Comparison of ENCODE assay signal across 8 cellular contexts in genomic region chr12:122064780-122065588, GRCh38. TPM values are rescaled to one million over a fixed set of nuclear protein-coding genes. Genes with fewer than 3 reads are reported as not detected.
A peak's percentile ranks its signal among the peaks of the same experiment; 100 is the strongest.
DNase-seq lines count a peak whose midpoint lies in the region; ATAC-seq, FAIRE-seq and TF ChIP-seq lines count a peak whose summit lies in the region.

No MANE protein-coding gene starts in this region.

- peak overlapping the region; percentile 49 for H2AFZ ChIP-seq in astrocyte (ENCODE audit: low read depth, low read length)

- H3K4me2 ChIP-seq in astrocyte (ENCODE audit: low read length), result peak overlapping the region; percentile 82

- TF ChIP-seq CTCF in astrocyte (IDR thresholded peaks at IDR 0.05; ENCODE audit: insufficient read depth, low read depth, low read length) (no peak), uterus (IDR thresholded peaks at IDR 0.05) (no peak)

- H3K27ac ChIP-seq in astrocyte (ENCODE audit: low read depth, low read length) (peak overlapping the region; percentile 72), uterus (peak overlapping the region; percentile 88 to 95)

- H4K20me1 ChIP-seq in astrocyte (ENCODE audit: insufficient read depth, low read length), result peaks cover 4% of the 10 kb centered on the region

- H3K4me1 Mint-ChIP-seq in astrocyte (ENCODE audit: low read depth, unreplicated experiment) (peaks cover 19% of the 10 kb centered on the region), immature natural killer cell (peaks cover 13 to 21% of the 10 kb centered on the region in 2 donors)
- H3K4me1 Mint-ChIP-seq in effector memory CD8-positive, alpha-beta T cell (ENCODE audit: low read depth in 2 of 2), result peaks cover 8 to 9% of the 10 kb centered on the region in 2 donors

- H3K27me3 ChIP-seq in astrocyte (ENCODE audit: insufficient read depth, low read length) (no peaks in the 10 kb centered on the region), uterus (no peaks in the 10 kb centered on the region)

- H3K27ac Mint-ChIP-seq in astrocyte (ENCODE audit: unreplicated experiment) (peak overlapping the region; percentile 89), immature natural killer cell (peak overlapping the region in 1 of 6 donors; percentile 49)
- H3K27ac Mint-ChIP-seq in effector memory CD8-positive, alpha-beta T cell, result no peak overlapping the region

- H3K36me3 Mint-ChIP-seq in astrocyte (ENCODE audit: low read depth, unreplicated experiment) (peaks cover 9% of the 10 kb centered on the region), immature natural killer cell (no peaks in the 10 kb centered on the region)
- peaks cover 2% of the 10 kb centered on the region for H3K36me3 Mint-ChIP-seq in effector memory CD8-positive, alpha-beta T cell (ENCODE audit: insufficient read depth)

- H3K4me3 Mint-ChIP-seq in astrocyte (ENCODE audit: unreplicated experiment) (peak overlapping the region; percentile 77), immature natural killer cell (no peak overlapping the region)
- no peak overlapping the region for H3K4me3 Mint-ChIP-seq in effector memory CD8-positive, alpha-beta T cell

- H3K9me3 ChIP-seq in astrocyte (ENCODE audit: insufficient read depth, low read depth, low read length), result no peaks in the 10 kb centered on the region
- H3K9me3 ChIP-seq in uterus, result no peaks in the 10 kb centered on the region

- intact Hi-C loops in uterus (cut with DNase I; ENCODE audit: low total_unique reads), result no loop called here

- peak overlapping the region; percentile 68 for H3K9ac ChIP-seq in astrocyte (ENCODE audit: low read length)

- H3K4me3 ChIP-seq in astrocyte (ENCODE audit: insufficient read depth, low read depth, low read length) (peak overlapping the region; percentile 32), uterus (peak overlapping the region; percentile 6)

- TF ChIP-seq POLR2A in uterus (IDR thresholded peaks at IDR 0.05), result no peak

- no peak for FAIRE-seq in astrocyte (lab: Jason Lieb, UNC)

- no peaks in the 10 kb centered on the region for H3K27me3 Mint-ChIP-seq in astrocyte (ENCODE audit: low read depth, unreplicated experiment)
- H3K27me3 Mint-ChIP-seq in immature natural killer cell (ENCODE audit: low read depth in 3 of 3), result peaks cover 1 to 2% (median 2%) of the 10 kb centered on the region in 3 donors
- H3K27me3 Mint-ChIP-seq in effector memory CD8-positive, alpha-beta T cell, result no peaks in the 10 kb centered on the region

- DNase-seq in DMS53 treated with DMSO at 0.1 percent for 48 hours (lab: John Stamatoyannopoulos, UW; ENCODE audit: unreplicated experiment) (peak; percentile 95), NCI-H2029 (lab: John Stamatoyannopoulos, UW) (peak; percentile 80), astrocyte (ENCODE audit: low read depth) (peak; percentile 80), iris pigment epithelial cell (ENCODE audit: low read depth) (peak; percentile 96), uterus (peak; percentile 83 to 86), immature natural killer cell (no peak)
- no peak for DNase-seq in effector memory CD8-positive, alpha-beta T cell

- no peaks in the 10 kb centered on the region for H3K79me2 ChIP-seq in astrocyte (ENCODE audit: insufficient read depth, low read length)

- H3K36me3 ChIP-seq in astrocyte (ENCODE audit: insufficient read depth, low read length) (no peaks in the 10 kb centered on the region), uterus (no peaks in the 10 kb centered on the region)

- H3K9me3 Mint-ChIP-seq in astrocyte (ENCODE audit: unreplicated experiment) (no peaks in the 10 kb centered on the region), immature natural killer cell (no peaks in the 10 kb centered on the region)
- H3K9me3 Mint-ChIP-seq in effector memory CD8-positive, alpha-beta T cell, result no peaks in the 10 kb centered on the region

- peaks cover 36% of the 10 kb centered on the region for H3K4me1 ChIP-seq in astrocyte (ENCODE audit: insufficient read depth, low read length)
- H3K4me1 ChIP-seq in uterus, result peaks cover 6 to 12% of the 10 kb centered on the region in 2 donors

- ATAC-seq in HG02852 (IDR thresholded peaks at IDR 0.05; ENCODE audit: unreplicated experiment), result no peak
- no peak for ATAC-seq in effector memory CD8-positive, alpha-beta T cell (replicated peaks)

RNA-seq across cellular contexts. Expression of gene MLXIP, which starts 13.6 kb away (rescaled TPM):
- total RNA-seq in astrocyte (62.5 and 73.4 TPM in 2 replicates), uterus (10 to 100 TPM; 21.5 to 88.7 (median 24.7) TPM)
- 10 to 100 TPM in 1 of 3 donors, 1 to 10 TPM in 2; 3.5 to 10.6 (median 4.7) TPM for polyA plus RNA-seq in immature natural killer cell

RNA-seq across cellular contexts. Expression of gene BCL7A, which starts 43.3 kb away (rescaled TPM):
- 8.5 and 9.6 TPM in 2 replicates for total RNA-seq in astrocyte
- 10 to 100 TPM in 1 of 4 donors, 1 to 10 TPM in 1, under 1 TPM in 2; 0.26 to 12.2 (median 4.2) TPM for total RNA-seq in uterus
- polyA plus RNA-seq in immature natural killer cell, result 1 to 10 TPM in 1 of 3 donors, under 1 TPM in 2; 0.27 to 1.5 (median 0.48) TPM

Comparison
In these comparisons a context has a peak if more than half of its experiments do, and no peak if none do; other contexts are left out.
1. DNase-seq: peak in DMS53 treated with DMSO at 0.1 percent for 48 hours (single experiment), NCI-H2029 (single experiment), astrocyte (single experiment), iris pigment epithelial cell (single experiment) and uterus (2 of 2); none in immature natural killer cell (0 of 3) and effector memory CD8-positive, alpha-beta T cell (0 of 3).